17 cellular contexts compared by ENCODE assay signal in the genomic region with DNA sequence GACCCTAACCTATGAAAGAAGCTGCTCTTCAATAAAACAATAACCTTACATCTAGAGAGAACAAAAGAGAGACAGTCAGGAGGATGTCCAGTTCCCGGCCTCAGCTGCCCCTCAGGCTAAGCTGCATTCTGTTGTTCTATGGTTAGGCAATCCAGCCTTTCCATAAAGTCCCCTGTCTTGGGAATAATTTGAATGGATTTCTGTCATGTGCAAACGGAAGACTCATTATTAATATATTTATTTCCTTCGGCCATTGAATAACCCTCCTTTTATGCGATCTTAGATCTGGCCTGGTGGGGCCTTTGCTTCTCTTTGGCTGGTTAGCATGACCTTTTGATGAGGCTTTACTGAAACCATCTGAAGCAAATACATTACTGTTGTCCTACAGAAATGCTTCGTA.
DNase-seq lines count a peak whose midpoint lies in the region; ATAC-seq, FAIRE-seq and TF ChIP-seq lines count a peak whose summit lies in the region.
"Had no signal": no experiment of that assay in that cellular context is flagged by ENCODE, and none has a peak within 500 bp of the region (broad histone marks: within the 10 kb centered on the region; RNA-seq: fewer than 3 reads in every experiment).

No MANE protein-coding gene starts in this region.

- H3K27ac ChIP-seq in A549 (peak overlapping the region; percentile 58 to 81), HUES6 (ENCODE audit: low read depth, low read length) (peak overlapping the region; percentile 80; the same call in 1 of the 2 replicates), keratinocyte (ENCODE audit: control insufficient read depth, insufficient read depth, low read length) (peak overlapping the region; percentile 84), WERI-Rb-1 (no peak overlapping the region)

- TF ChIP-seq EP300 in A549 (IDR thresholded peaks at IDR 0.05): no peak

- no peak overlapping the region for H3K4me3 Mint-ChIP-seq in immature natural killer cell
- H3K4me3 Mint-ChIP-seq: CD4-positive, CD25-positive, alpha-beta regulatory T cell had no signal

- no peak overlapping the region for H3K9ac ChIP-seq in HUES6 (ENCODE audit: low read length)
- H3K9ac ChIP-seq in adipocyte (ENCODE audit: low read length): no peak overlapping the region
- no peak overlapping the region for H3K9ac ChIP-seq in keratinocyte (ENCODE audit: control insufficient read depth, extremely low read depth, insufficient read depth, low read length)
- H3K9ac ChIP-seq: SK-N-SH had no signal

- H3K4me1 ChIP-seq in A549 (peaks cover 24% of the 10 kb centered on the region), HUES6 (ENCODE audit: control insufficient read depth, insufficient read depth, low read length) (peaks cover 54% of the 10 kb centered on the region), adipocyte (ENCODE audit: control insufficient read depth, insufficient read depth, low read length) (peaks cover 11% of the 10 kb centered on the region), keratinocyte (ENCODE audit: control insufficient read depth, extremely low read depth, insufficient read depth, low read length) (peaks cover 29% of the 10 kb centered on the region)

- H3K9me1 ChIP-seq in keratinocyte (ENCODE audit: control insufficient read depth, extremely low read depth, insufficient read depth, low read length): no peaks in the 10 kb centered on the region

- H3K27ac Mint-ChIP-seq in immature natural killer cell: no peak overlapping the region
- H3K27ac Mint-ChIP-seq: CD4-positive, CD25-positive, alpha-beta regulatory T cell had no signal

- ATAC-seq in A549 (no peak; a peak in 1 of 6 replicates), HG03108 (IDR thresholded peaks at IDR 0.05; ENCODE audit: unreplicated experiment) (no peak)

- H3K4me1 Mint-ChIP-seq in immature natural killer cell: no peaks in the 10 kb centered on the region
- H3K4me1 Mint-ChIP-seq: CD4-positive, CD25-positive, alpha-beta regulatory T cell had no signal

- TF ChIP-seq RAD21 in A549 (conservative IDR thresholded peaks at IDR 0.05 in 1 of 2, IDR thresholded peaks at IDR 0.05 in 1 of 2): no peak

- H3K4me3 ChIP-seq in A549 (no peak overlapping the region), HUES6 (ENCODE audit: low read depth, low read length) (no peak overlapping the region), adipocyte (ENCODE audit: low read length) (no peak overlapping the region), keratinocyte (ENCODE audit: control insufficient read depth in 2 of 3, extremely low read depth in 1 of 3, insufficient read depth in 2 of 3, low read depth in 1 of 3, low read length in 3 of 3) (no peak overlapping the region), WERI-Rb-1 (ENCODE audit: low read depth, low read length) (no peak overlapping the region)

- TF ChIP-seq POLR2A in A549 (IDR thresholded peaks at IDR 0.05; ENCODE audit: low read length): no peak

- peaks cover 0 to 2% (median 0%) of the 10 kb centered on the region in 3 donors for H3K27me3 Mint-ChIP-seq in immature natural killer cell (ENCODE audit: low read depth in 3 of 3)
- H3K27me3 Mint-ChIP-seq: CD4-positive, CD25-positive, alpha-beta regulatory T cell had no signal

- no peaks in the 10 kb centered on the region for H3K9me3 ChIP-seq in A549
- no peaks in the 10 kb centered on the region for H3K9me3 ChIP-seq in HUES6 (ENCODE audit: control insufficient read depth, insufficient read depth, low read depth, low read length)
- no peaks in the 10 kb centered on the region for H3K9me3 ChIP-seq in adipocyte (ENCODE audit: control insufficient read depth, low read length)
- no peaks in the 10 kb centered on the region for H3K9me3 ChIP-seq in keratinocyte (ENCODE audit: control insufficient read depth, low read depth, low read length)
- H3K9me3 ChIP-seq in WERI-Rb-1 (ENCODE audit: severe bottlenecking): no peaks in the 10 kb centered on the region
- H3K9me3 ChIP-seq: SK-N-SH had no signal

- no peaks in the 10 kb centered on the region for H3K79me2 ChIP-seq in keratinocyte (ENCODE audit: control insufficient read depth, insufficient read depth, low read length)

- H3K4me2 ChIP-seq in A549 (0 out of 3 replicates have a peak overlapping the region, but pooled peaks have one; percentile 41), keratinocyte (ENCODE audit: control insufficient read depth, extremely low read depth, insufficient read depth, low read depth, low read length) (no peak overlapping the region)
- H3K4me2 ChIP-seq: SK-N-SH had no signal

- H3K36me3 ChIP-seq in HUES6 (ENCODE audit: control insufficient read depth, insufficient read depth, low read length) (no peaks in the 10 kb centered on the region), adipocyte (ENCODE audit: control insufficient read depth, insufficient read depth, low read length, severe bottlenecking) (peaks cover 12% of the 10 kb centered on the region), keratinocyte (ENCODE audit: control insufficient read depth in 2 of 2, extremely low read depth in 1 of 2, insufficient read depth in 2 of 2, low read length in 2 of 2) (peaks cover 0 to under 1% of the 10 kb centered on the region in 2 experiments), WERI-Rb-1 (no peaks in the 10 kb centered on the region)

- no peaks in the 10 kb centered on the region for H4K20me1 ChIP-seq in keratinocyte (ENCODE audit: control insufficient read depth, extremely low read depth, insufficient read depth, low read length)

- TF ChIP-seq CTCF in A549 (IDR thresholded peaks at IDR 0.05) (no peak), keratinocyte (optimal IDR thresholded peaks at IDR 0.05 in 1 of 3, IDR thresholded peaks at IDR 0.05 in 1 of 3, conservative IDR thresholded peaks at IDR 0.05 in 1 of 3; ENCODE audit: extremely low read depth in 1 of 3, insufficient read depth in 2 of 3, low read length in 3 of 3) (no peak), WERI-Rb-1 (IDR thresholded peaks at IDR 0.05; ENCODE audit: low read depth, low read length) (no peak)

- CTCF ChIA-PET in A549 (lab: Yijun Ruan, JAX): no interaction called here

- WGBS in A549 (ENCODE audit: missing lambda C conversion rate): 83% methylated on average over 5 of the region's 5 CpGs

- no peaks in the 10 kb centered on the region for H3K27me3 ChIP-seq in HUES6 (ENCODE audit: control insufficient read depth, insufficient read depth, low read length)
- H3K27me3 ChIP-seq in adipocyte (replicated peaks; ENCODE audit: control insufficient read depth, insufficient read depth, low read length): no peaks in the 10 kb centered on the region
- H3K27me3 ChIP-seq in keratinocyte (ENCODE audit: control insufficient read depth, extremely low read depth, insufficient read depth, low read length): no peaks in the 10 kb centered on the region
- H3K27me3 ChIP-seq in WERI-Rb-1 (ENCODE audit: insufficient read depth, low read depth, severe bottlenecking): no peaks in the 10 kb centered on the region

- dilution Hi-C loops in keratinocyte (cut with MboI; ENCODE audit: extremely low pct_ligation_motif_present, low sequenced_read_pairs): no loop called here

- POLR2A ChIA-PET in A549 (lab: Yijun Ruan, JAX): no interaction called here

- FAIRE-seq in A549 (lab: Jason Lieb, UNC) (no peak), keratinocyte (lab: Jason Lieb, UNC) (no peak)

- H2AFZ ChIP-seq in keratinocyte (ENCODE audit: control insufficient read depth, low read length): no peak overlapping the region

- no peaks in the 10 kb centered on the region for H3K36me3 Mint-ChIP-seq in immature natural killer cell
- H3K36me3 Mint-ChIP-seq: CD4-positive, CD25-positive, alpha-beta regulatory T cell had no signal

- no peak for DNase-seq in A549 (ENCODE audit: low read depth in 1 of 2, low spot score in 1 of 2)
- peak; percentile 29 for DNase-seq in adipocyte (ENCODE audit: low read depth)
- no peak for DNase-seq in keratinocyte (ENCODE audit: low read depth, low spot score)
- DNase-seq in WERI-Rb-1: no peak
- no peak for DNase-seq in A172 (ENCODE audit: low spot score)
- DNase-seq in immature natural killer cell: no peak
- DNase-seq: 8988T; CD4-positive, CD25-positive, alpha-beta regulatory T cell; DMS79 treated with DMSO at 0.1 percent for 48 hours; GF-D8; Karpas-422; NCI-H1436; NCI-H2081; NCI-H524; SK-N-SH had no signal

- peaks cover 0 to 23% (median 4%) of the 10 kb centered on the region in 6 donors for H3K9me3 Mint-ChIP-seq in immature natural killer cell

TF ChIP-seq in A549, 52 proteins besides CTCF, POLR2A, EP300 and RAD21:
- TF ChIP-seq HOXA7 (CRISPR knock-in tag; IDR thresholded peaks at IDR 0.05) (no peak), CBX8 (IDR thresholded peaks at IDR 0.05) (no peak), BCL3 (IDR thresholded peaks at IDR 0.05) (no peak), PHF8 (IDR thresholded peaks at IDR 0.05; ENCODE audit: borderline replicate concordance, low read depth) (no peak), HEYL (CRISPR knock-in tag; IDR thresholded peaks at IDR 0.05) (no peak), JUNB (IDR thresholded peaks at IDR 0.05) (no peak)
